1 cellular context compared by ENCODE assay signal in the genomic region with DNA sequence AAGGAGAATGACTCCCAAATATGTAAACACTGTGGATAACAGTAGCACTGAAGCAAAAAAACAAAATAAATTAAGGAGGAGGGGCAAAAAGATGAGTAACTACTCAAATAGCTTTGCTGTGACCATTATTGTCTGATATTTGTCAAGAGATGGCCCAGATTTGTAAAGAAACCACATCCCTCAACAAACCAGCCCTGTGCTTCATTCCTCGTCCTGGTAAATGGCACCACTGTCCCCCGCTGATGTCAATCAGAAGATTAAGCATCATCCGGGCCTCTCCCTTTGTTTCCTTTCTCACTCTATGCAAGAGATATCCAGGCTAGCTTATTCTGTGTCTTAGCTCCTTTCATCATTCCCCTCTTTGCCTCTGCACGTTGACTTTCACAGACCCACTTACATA.
TF ChIP-seq lines count a peak whose summit lies in the region.

No MANE protein-coding gene starts in this region.

TF ChIP-seq in GM23338, 12 proteins besides CTCF, POLR2A, EP300 and RAD21 (continued from another document):
- TF ChIP-seq, protein P1, sequence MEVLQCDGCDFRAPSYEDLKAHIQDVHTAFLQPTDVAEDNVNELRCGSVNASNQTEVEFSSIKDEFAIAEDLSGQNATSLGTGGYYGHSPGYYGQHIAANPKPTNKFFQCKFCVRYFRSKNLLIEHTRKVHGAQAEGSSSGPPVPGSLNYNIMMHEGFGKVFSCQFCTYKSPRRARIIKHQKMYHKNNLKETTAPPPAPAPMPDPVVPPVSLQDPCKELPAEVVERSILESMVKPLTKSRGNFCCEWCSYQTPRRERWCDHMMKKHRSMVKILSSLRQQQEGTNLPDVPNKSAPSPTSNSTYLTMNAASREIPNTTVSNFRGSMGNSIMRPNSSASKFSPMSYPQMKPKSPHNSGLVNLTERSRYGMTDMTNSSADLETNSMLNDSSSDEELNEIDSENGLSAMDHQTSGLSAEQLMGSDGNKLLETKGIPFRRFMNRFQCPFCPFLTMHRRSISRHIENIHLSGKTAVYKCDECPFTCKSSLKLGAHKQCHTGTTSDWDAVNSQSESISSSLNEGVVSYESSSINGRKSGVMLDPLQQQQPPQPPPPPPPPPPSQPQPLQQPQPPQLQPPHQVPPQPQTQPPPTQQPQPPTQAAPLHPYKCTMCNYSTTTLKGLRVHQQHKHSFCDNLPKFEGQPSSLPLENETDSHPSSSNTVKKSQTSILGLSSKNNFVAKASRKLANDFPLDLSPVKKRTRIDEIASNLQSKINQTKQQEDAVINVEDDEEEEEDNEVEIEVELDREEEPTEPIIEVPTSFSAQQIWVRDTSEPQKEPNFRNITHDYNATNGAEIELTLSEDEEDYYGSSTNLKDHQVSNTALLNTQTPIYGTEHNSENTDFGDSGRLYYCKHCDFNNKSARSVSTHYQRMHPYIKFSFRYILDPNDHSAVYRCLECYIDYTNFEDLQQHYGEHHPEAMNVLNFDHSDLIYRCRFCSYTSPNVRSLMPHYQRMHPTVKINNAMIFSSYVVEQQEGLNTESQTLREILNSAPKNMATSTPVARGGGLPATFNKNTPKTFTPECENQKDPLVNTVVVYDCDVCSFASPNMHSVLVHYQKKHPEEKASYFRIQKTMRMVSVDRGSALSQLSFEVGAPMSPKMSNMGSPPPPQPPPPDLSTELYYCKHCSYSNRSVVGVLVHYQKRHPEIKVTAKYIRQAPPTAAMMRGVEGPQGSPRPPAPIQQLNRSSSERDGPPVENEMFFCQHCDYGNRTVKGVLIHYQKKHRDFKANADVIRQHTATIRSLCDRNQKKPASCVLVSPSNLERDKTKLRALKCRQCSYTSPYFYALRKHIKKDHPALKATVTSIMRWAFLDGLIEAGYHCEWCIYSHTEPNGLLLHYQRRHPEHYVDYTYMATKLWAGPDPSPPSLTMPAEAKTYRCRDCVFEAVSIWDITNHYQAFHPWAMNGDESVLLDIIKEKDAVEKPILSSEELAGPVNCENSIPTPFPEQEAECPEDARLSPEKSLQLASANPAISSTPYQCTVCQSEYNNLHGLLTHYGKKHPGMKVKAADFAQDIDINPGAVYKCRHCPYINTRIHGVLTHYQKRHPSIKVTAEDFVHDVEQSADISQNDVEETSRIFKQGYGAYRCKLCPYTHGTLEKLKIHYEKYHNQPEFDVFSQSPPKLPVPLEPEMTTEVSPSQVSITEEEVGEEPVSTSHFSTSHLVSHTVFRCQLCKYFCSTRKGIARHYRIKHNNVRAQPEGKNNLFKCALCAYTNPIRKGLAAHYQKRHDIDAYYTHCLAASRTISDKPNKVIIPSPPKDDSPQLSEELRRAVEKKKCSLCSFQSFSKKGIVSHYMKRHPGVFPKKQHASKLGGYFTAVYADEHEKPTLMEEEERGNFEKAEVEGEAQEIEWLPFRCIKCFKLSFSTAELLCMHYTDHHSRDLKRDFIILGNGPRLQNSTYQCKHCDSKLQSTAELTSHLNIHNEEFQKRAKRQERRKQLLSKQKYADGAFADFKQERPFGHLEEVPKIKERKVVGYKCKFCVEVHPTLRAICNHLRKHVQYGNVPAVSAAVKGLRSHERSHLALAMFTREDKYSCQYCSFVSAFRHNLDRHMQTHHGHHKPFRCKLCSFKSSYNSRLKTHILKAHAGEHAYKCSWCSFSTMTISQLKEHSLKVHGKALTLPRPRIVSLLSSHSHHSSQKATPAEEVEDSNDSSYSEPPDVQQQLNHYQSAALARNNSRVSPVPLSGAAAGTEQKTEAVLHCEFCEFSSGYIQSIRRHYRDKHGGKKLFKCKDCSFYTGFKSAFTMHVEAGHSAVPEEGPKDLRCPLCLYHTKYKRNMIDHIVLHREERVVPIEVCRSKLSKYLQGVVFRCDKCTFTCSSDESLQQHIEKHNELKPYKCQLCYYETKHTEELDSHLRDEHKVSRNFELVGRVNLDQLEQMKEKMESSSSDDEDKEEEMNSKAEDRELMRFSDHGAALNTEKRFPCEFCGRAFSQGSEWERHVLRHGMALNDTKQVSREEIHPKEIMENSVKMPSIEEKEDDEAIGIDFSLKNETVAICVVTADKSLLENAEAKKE (CRISPR knock-in tag; IDR thresholded peaks at IDR 0.05): no peak
- TF ChIP-seq ZNF114 (CRISPR knock-in tag; IDR thresholded peaks at IDR 0.05): no peak
- no peak for TF ChIP-seq JUNB (IDR thresholded peaks at IDR 0.05; ENCODE audit: unreplicated experiment)
- TF ChIP-seq, protein P2, sequence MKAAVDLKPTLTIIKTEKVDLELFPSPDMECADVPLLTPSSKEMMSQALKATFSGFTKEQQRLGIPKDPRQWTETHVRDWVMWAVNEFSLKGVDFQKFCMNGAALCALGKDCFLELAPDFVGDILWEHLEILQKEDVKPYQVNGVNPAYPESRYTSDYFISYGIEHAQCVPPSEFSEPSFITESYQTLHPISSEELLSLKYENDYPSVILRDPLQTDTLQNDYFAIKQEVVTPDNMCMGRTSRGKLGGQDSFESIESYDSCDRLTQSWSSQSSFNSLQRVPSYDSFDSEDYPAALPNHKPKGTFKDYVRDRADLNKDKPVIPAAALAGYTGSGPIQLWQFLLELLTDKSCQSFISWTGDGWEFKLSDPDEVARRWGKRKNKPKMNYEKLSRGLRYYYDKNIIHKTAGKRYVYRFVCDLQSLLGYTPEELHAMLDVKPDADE (IDR thresholded peaks at IDR 0.05): no peak
- TF ChIP-seq NANOG (IDR thresholded peaks at IDR 0.05; ENCODE audit: borderline replicate concordance): no peak
- TF ChIP-seq EZH2phosphoT487 (IDR thresholded peaks at IDR 0.05; ENCODE audit: unreplicated experiment): no peak
- no peak for TF ChIP-seq STAT1 (IDR thresholded peaks at IDR 0.05; ENCODE audit: unreplicated experiment)
- no peak for TF ChIP-seq POLR2AphosphoS5 (IDR thresholded peaks at IDR 0.05; ENCODE audit: low read depth)
- TF ChIP-seq EZH2 (IDR thresholded peaks at IDR 0.05; ENCODE audit: low read depth, unreplicated experiment): no peak
